Comparison of ENCODE assay signal across 8 cellular contexts in genomic region chr10:68900427-68901105, GRCh38. TPM values are rescaled to one million over a fixed set of nuclear protein-coding genes. Genes with fewer than 3 reads are reported as not detected.
DNase-seq lines count a peak whose midpoint lies in the region; ATAC-seq and TF ChIP-seq lines count a peak whose summit lies in the region.

No MANE protein-coding gene starts in this region.

- H3K4me3 Mint-ChIP-seq in Caco-2 (ENCODE audit: unreplicated experiment) (peak overlapping the region; percentile 96), glutamatergic neuron (ENCODE audit: unreplicated experiment) (peak overlapping the region; percentile 97)
- peak overlapping the region; percentile 99 for H3K4me3 Mint-ChIP-seq in activated CD8-positive, alpha-beta T cell treated with anti-CD3 and anti-CD28 coated beads for 36 hours

- DNase-seq in Caco-2 (no peak), HPDE6-E6E7 (ENCODE audit: extremely low spot score) (peak; percentile 20), glutamatergic neuron (peak; percentile 83), posterior cingulate gyrus (peak in 8 of 10 donors; percentile 69 to 96 (median 78)), NCI-H69 (lab: John Stamatoyannopoulos, UW) (no peak)
- DNase-seq in activated CD8-positive, alpha-beta T cell treated with anti-CD3 and anti-CD28 coated beads for 36 hours = peak; percentile 85

- H3K9me3 ChIP-seq in Caco-2 = no peaks in the 10 kb centered on the region

- H3K27me3 Mint-ChIP-seq in Caco-2 (ENCODE audit: insufficient read depth, unreplicated experiment) = no peaks in the 10 kb centered on the region
- no peaks in the 10 kb centered on the region for H3K27me3 Mint-ChIP-seq in activated CD8-positive, alpha-beta T cell treated with anti-CD3 and anti-CD28 coated beads for 36 hours
- H3K27me3 Mint-ChIP-seq in glutamatergic neuron (ENCODE audit: unreplicated experiment) = peaks cover 5% of the 10 kb centered on the region

- POLR2A ChIA-PET in Caco-2 (lab: Charles Lee) = interaction anchor here (0.5 to 3.3 kb wide), 12 partner anchors 10 to 885 kb away, joined by 3 to 45 read pairs (median 4); partner anchors contain the start of genes CCAR1 and STOX1
- POLR2A ChIA-PET in activated CD8-positive, alpha-beta T cell treated with anti-CD3 and anti-CD28 coated beads for 36 hours (lab: Charles Lee) = interaction anchor here (0.6 to 3.8 kb wide), 17 partner anchors 9 to 567 kb away, joined by 3 to 34 read pairs (median 3); partner anchors contain the start of genes DDX21 and STOX1

- peak overlapping the region; percentile 67 for H3K4me3 ChIP-seq in Caco-2 (ENCODE audit: low read depth, low read length)

- no peak for TF ChIP-seq CTCF in Caco-2 (IDR thresholded peaks at IDR 0.05; ENCODE audit: insufficient read depth in 1 of 2, low read depth in 1 of 2, low read length in 1 of 2, severe bottlenecking in 1 of 2, unreplicated experiment in 1 of 2)
- TF ChIP-seq CTCF in activated CD8-positive, alpha-beta T cell treated with anti-CD3 and anti-CD28 coated beads for 36 hours (IDR thresholded peaks at IDR 0.05) = no peak
- no peak for TF ChIP-seq CTCF in glutamatergic neuron (IDR thresholded peaks at IDR 0.05; ENCODE audit: partially characterized antibody, unreplicated experiment)

- peak overlapping the region; percentile 99 for H3K27ac Mint-ChIP-seq in Caco-2 (ENCODE audit: unreplicated experiment)
- peak overlapping the region; percentile 99 for H3K27ac Mint-ChIP-seq in activated CD8-positive, alpha-beta T cell treated with anti-CD3 and anti-CD28 coated beads for 36 hours
- peak overlapping the region; percentile 97 for H3K27ac Mint-ChIP-seq in glutamatergic neuron (ENCODE audit: unreplicated experiment)

- H3K4me1 Mint-ChIP-seq in Caco-2 (ENCODE audit: low read depth, unreplicated experiment) = peaks cover 40% of the 10 kb centered on the region
- peaks cover 36% of the 10 kb centered on the region for H3K4me1 Mint-ChIP-seq in activated CD8-positive, alpha-beta T cell treated with anti-CD3 and anti-CD28 coated beads for 36 hours (ENCODE audit: low read depth)
- H3K4me1 Mint-ChIP-seq in glutamatergic neuron (ENCODE audit: low read depth, unreplicated experiment) = peaks cover 19% of the 10 kb centered on the region

- peaks cover 12% of the 10 kb centered on the region for H3K4me1 ChIP-seq in Caco-2

- H3K27me3 ChIP-seq in Caco-2 (replicated peaks; ENCODE audit: control insufficient read depth, insufficient read depth, low read length) = no peaks in the 10 kb centered on the region

- H3K36me3 Mint-ChIP-seq in Caco-2 (ENCODE audit: insufficient read depth, unreplicated experiment) = peaks cover 31% of the 10 kb centered on the region
- H3K36me3 Mint-ChIP-seq in activated CD8-positive, alpha-beta T cell treated with anti-CD3 and anti-CD28 coated beads for 36 hours (ENCODE audit: low read depth) = peaks cover 23% of the 10 kb centered on the region
- no peaks in the 10 kb centered on the region for H3K36me3 Mint-ChIP-seq in glutamatergic neuron (ENCODE audit: unreplicated experiment)

- ATAC-seq in GM19351 (IDR thresholded peaks at IDR 0.05; ENCODE audit: unreplicated experiment) (peak; percentile 34), HG03095 (IDR thresholded peaks at IDR 0.05; ENCODE audit: unreplicated experiment) (no peak)
- ATAC-seq in activated CD8-positive, alpha-beta T cell treated with anti-CD3 and anti-CD28 coated beads for 36 hours = peak; percentile 55

- H3K36me3 ChIP-seq in Caco-2 (ENCODE audit: control insufficient read depth, insufficient read depth, low read length) = no peaks in the 10 kb centered on the region

- intact Hi-C loops in Caco-2 (cut with micrococcal nuclease; ENCODE audit: unreplicated experiment) = loop anchor here (1.0 kb wide), 3 partner anchors 56 to 193 kb away; partner anchors contain the start of genes CCAR1 and DDX21
- intact Hi-C loops in activated CD8-positive, alpha-beta T cell treated with anti-CD3 and anti-CD28 coated beads for 36 hours (cut with micrococcal nuclease) = loop anchor here (5.0 to 10.0 kb wide), 2 partner anchors 57 to 106 kb away; partner anchors contain the start of gene DDX21
- intact Hi-C loops in posterior cingulate gyrus (cut with DNase I) = loop anchor here (10.0 kb wide), 2 partner anchors 176 to 1046 kb away; partner anchors contain the start of gene CCAR1

- H3K9me3 Mint-ChIP-seq in Caco-2 (ENCODE audit: unreplicated experiment) (no peaks in the 10 kb centered on the region), glutamatergic neuron (ENCODE audit: unreplicated experiment) (peaks cover 4% of the 10 kb centered on the region)
- H3K9me3 Mint-ChIP-seq in activated CD8-positive, alpha-beta T cell treated with anti-CD3 and anti-CD28 coated beads for 36 hours = no peaks in the 10 kb centered on the region

- CTCF ChIA-PET in Caco-2 (lab: Charles Lee) = interaction anchor here (0.5 to 2.6 kb wide), 8 partner anchors 55 to 221 kb away, joined by 3 to 16 read pairs (median 4); partner anchors contain the start of gene STOX1
- CTCF ChIA-PET in activated CD8-positive, alpha-beta T cell treated with anti-CD3 and anti-CD28 coated beads for 36 hours (lab: Charles Lee) = interaction anchor here (0.7 to 3.0 kb wide), 3 partner anchors 55 to 87 kb away, joined by 3 to 15 read pairs (median 4); partner anchors contain the start of gene STOX1

- TSS peak; percentile 94 for BruUV-seq in Caco-2 (replicated peaks; lab: Mats Ljungman, UMichigan)

RNA-seq across cellular contexts. Expression of gene DDX50, which starts 0.5 kb away (rescaled TPM):
- total RNA-seq in Caco-2 (2022) = 76.7 and 81.4 TPM in 2 replicates
- total RNA-seq in activated CD8-positive, alpha-beta T cell treated with anti-CD3 and anti-CD28 coated beads for 36 hours = 100 to 1,000 TPM; 102 to 105 TPM
- 31.6 TPM for total RNA-seq in glutamatergic neuron (ENCODE audit: unreplicated experiment)

RNA-seq across cellular contexts. Expression of gene DDX21, which starts 55.4 kb away (rescaled TPM):
- total RNA-seq in Caco-2 (2022) (239 and 243 TPM in 2 replicates), glutamatergic neuron (ENCODE audit: unreplicated experiment) (39.9 TPM)
- total RNA-seq in activated CD8-positive, alpha-beta T cell treated with anti-CD3 and anti-CD28 coated beads for 36 hours = 100 to 1,000 TPM; 192 to 194 TPM

Comparison
In these comparisons a context has a peak if more than half of its experiments do, and no peak if none do; other contexts are left out.
1. DNase-seq: peak in HPDE6-E6E7 (single experiment), activated CD8-positive, alpha-beta T cell treated with anti-CD3 and anti-CD28 coated beads for 36 hours (single experiment), glutamatergic neuron (single experiment) and posterior cingulate gyrus (8 of 10); none in Caco-2 (0 of 2) and NCI-H69 (single experiment).
2. Peak in every context shown above with its lines, with median percentiles within 50 percentile points of each other: H3K27ac Mint-ChIP-seq and H3K4me3 Mint-ChIP-seq.